8 cellular contexts compared by ENCODE assay signal in the genomic region with DNA sequence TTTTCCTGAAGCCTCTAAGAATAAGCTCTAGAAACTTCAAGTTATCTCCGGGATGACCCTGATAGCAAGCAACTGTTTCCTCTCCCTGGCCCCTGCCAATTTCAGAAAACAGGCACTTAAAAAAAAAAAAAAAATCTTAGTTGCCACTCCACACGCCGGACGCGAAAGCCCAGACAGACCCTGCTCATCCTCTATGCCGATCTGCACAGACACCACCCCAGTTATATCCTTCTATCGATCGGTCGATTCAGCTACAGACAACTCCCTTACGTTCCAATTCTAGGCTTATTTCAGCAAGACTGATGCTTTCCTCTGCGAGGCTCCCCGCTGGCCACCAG. TPM values are rescaled to one million over a fixed set of nuclear protein-coding genes. Genes with fewer than 3 reads are reported as not detected.
DNase-seq lines count a peak whose midpoint lies in the region; ATAC-seq and TF ChIP-seq lines count a peak whose summit lies in the region.

No MANE protein-coding gene starts in this region.

- H3K4me2 ChIP-seq in Loucy (ENCODE audit: low read depth, low read length, poor library complexity, severe bottlenecking): peak overlapping the region; percentile 93
- H3K4me2 ChIP-seq in neural progenitor cell: peak overlapping the region; percentile 91

- intact Hi-C loops in CD4-positive, alpha-beta memory T cell (cut with micrococcal nuclease): loop anchor here (1.0 kb wide), 1 partner anchor 21 kb away; no protein-coding TSS in a partner anchor

- peak overlapping the region; percentile 100 for H3K9ac ChIP-seq in Loucy (ENCODE audit: low read depth, low read length, poor library complexity, severe bottlenecking)
- peak overlapping the region; percentile 79 for H3K9ac ChIP-seq in neural progenitor cell

- no peaks in the 10 kb centered on the region for H3K27me3 Mint-ChIP-seq in CD4-positive, alpha-beta memory T cell
- H3K27me3 Mint-ChIP-seq in neural progenitor cell (ENCODE audit: insufficient read depth, low read depth): peaks cover 10% of the 10 kb centered on the region

- no peaks in the 10 kb centered on the region for H3K27me3 ChIP-seq in CD4-positive, alpha-beta memory T cell (ENCODE audit: insufficient read depth, low read length)
- H3K27me3 ChIP-seq in Loucy (ENCODE audit: insufficient read depth, low read length, poor library complexity, severe bottlenecking) (peaks cover 10% of the 10 kb centered on the region), neural progenitor cell (no peaks in the 10 kb centered on the region)

- H3K9me3 ChIP-seq in CD4-positive, alpha-beta memory T cell (ENCODE audit: control insufficient read depth in 1 of 2, low read length in 2 of 2): no peaks in the 10 kb centered on the region
- H3K9me3 ChIP-seq in Loucy (ENCODE audit: insufficient read depth, low read depth, low read length) (no peaks in the 10 kb centered on the region), neural progenitor cell (ENCODE audit: low read depth) (no peaks in the 10 kb centered on the region)

- H3F3A ChIP-seq in Loucy (ENCODE audit: low read depth) (peaks cover 6% of the 10 kb centered on the region), neural progenitor cell (ENCODE audit: low read depth) (peaks cover 38% of the 10 kb centered on the region)

- H3K4me3 ChIP-seq in CD4-positive, alpha-beta memory T cell (ENCODE audit: low read length in 2 of 2): peak overlapping the region; percentile 76 to 100
- peak overlapping the region; percentile 100 for H3K4me3 ChIP-seq in Loucy (ENCODE audit: low read length, poor library complexity, severe bottlenecking)
- peak overlapping the region; percentile 59 for H3K4me3 ChIP-seq in epithelial cell of esophagus (ENCODE audit: low read length)
- peak overlapping the region; percentile 94 for H3K4me3 ChIP-seq in neural progenitor cell

- no peaks in the 10 kb centered on the region for H3K9me3 Mint-ChIP-seq in CD4-positive, alpha-beta memory T cell
- H3K9me3 Mint-ChIP-seq in neural progenitor cell: no peaks in the 10 kb centered on the region

- CTCF ChIA-PET in CD4-positive, alpha-beta memory T cell (lab: Charles Lee; ENCODE audit: partially characterized antibody): interaction anchor here (1.2 to 1.6 kb wide), 2 partner anchors 36 to 47 kb away, joined by 3 to 5 read pairs; no protein-coding TSS in a partner anchor

- peaks cover 17% of the 10 kb centered on the region for H4K20me1 ChIP-seq in Loucy (ENCODE audit: insufficient read depth, low read length, poor library complexity, severe bottlenecking)
- peaks cover 26% of the 10 kb centered on the region for H4K20me1 ChIP-seq in neural progenitor cell (ENCODE audit: low read depth)

- H3K79me2 ChIP-seq in Loucy (ENCODE audit: insufficient read depth, low read length) (peaks cover 67% of the 10 kb centered on the region), neural progenitor cell (ENCODE audit: low read depth) (peaks cover 67% of the 10 kb centered on the region)

- no peak for DNase-seq in CD4-positive, alpha-beta memory T cell
- DNase-seq in epithelial cell of esophagus (ENCODE audit: low read depth): no peak
- no peak for DNase-seq in neural progenitor cell (ENCODE audit: low spot score)
- no peak for DNase-seq in DMS79 treated with DMSO at 0.1 percent for 48 hours (lab: John Stamatoyannopoulos, UW)
- no peak for DNase-seq in stimulated activated naive CD4-positive, alpha-beta T cell (lab: John Stamatoyannopoulos, UW)
- no peak for DNase-seq in NCI-H2171 treated with DMSO at 0.1 percent for 48 hours (lab: John Stamatoyannopoulos, UW)

- TF ChIP-seq CTCF in Loucy (conservative IDR thresholded peaks at IDR 0.05; ENCODE audit: low read length) (no peak), epithelial cell of esophagus (IDR thresholded peaks at IDR 0.05; ENCODE audit: insufficient read depth, low read depth, low read length, missing control alignments) (no peak), neural progenitor cell (IDR thresholded peaks at IDR 0.05) (no peak)

- H3K36me3 Mint-ChIP-seq in CD4-positive, alpha-beta memory T cell: peaks cover 5 to 10% of the 10 kb centered on the region in 2 donors
- peaks cover 15% of the 10 kb centered on the region for H3K36me3 Mint-ChIP-seq in neural progenitor cell

- H3K4me1 ChIP-seq in CD4-positive, alpha-beta memory T cell (ENCODE audit: insufficient read depth, low read length): peaks cover 22% of the 10 kb centered on the region
- H3K4me1 ChIP-seq in Loucy (ENCODE audit: insufficient read depth, low read length, poor library complexity, severe bottlenecking) (peaks cover 27% of the 10 kb centered on the region), neural progenitor cell (peaks cover 9% of the 10 kb centered on the region)

- H3K27ac ChIP-seq in CD4-positive, alpha-beta memory T cell (ENCODE audit: low read depth, low read length): peak overlapping the region; percentile 99
- peak overlapping the region; percentile 77 for H3K27ac ChIP-seq in neural progenitor cell

- POLR2A ChIA-PET in CD4-positive, alpha-beta memory T cell (lab: Charles Lee; ENCODE audit: partially characterized antibody): interaction anchor here (0.6 to 3.9 kb wide), 21 partner anchors 11 to 1093 kb away, joined by 3 to 55 read pairs (median 5); a partner anchor contains a TSS

- H2AFZ ChIP-seq in Loucy (ENCODE audit: low read length) (no peak overlapping the region), neural progenitor cell (replicated peaks) (no peak overlapping the region)

- H3K36me3 ChIP-seq in CD4-positive, alpha-beta memory T cell (ENCODE audit: insufficient read depth, low read length): no peaks in the 10 kb centered on the region
- peaks cover 8% of the 10 kb centered on the region for H3K36me3 ChIP-seq in Loucy (ENCODE audit: insufficient read depth, low read length)
- peaks cover 21% of the 10 kb centered on the region for H3K36me3 ChIP-seq in neural progenitor cell

- peak overlapping the region in 4 of 8 donors; percentile 93 to 96 (median 94) for H3K4me3 Mint-ChIP-seq in CD4-positive, alpha-beta memory T cell
- H3K4me3 Mint-ChIP-seq in neural progenitor cell: no peak overlapping the region

- peak overlapping the region in 6 of 7 donors; percentile 96 to 100 (median 99) for H3K27ac Mint-ChIP-seq in CD4-positive, alpha-beta memory T cell
- peak overlapping the region; percentile 92 for H3K27ac Mint-ChIP-seq in neural progenitor cell

- no peaks in the 10 kb centered on the region for H3K9me2 ChIP-seq in Loucy (replicated peaks; ENCODE audit: low read depth, low read length)

- H3K4me1 Mint-ChIP-seq in CD4-positive, alpha-beta memory T cell: peaks cover 12 to 19% (median 16%) of the 10 kb centered on the region in 4 donors
- peaks cover 18% of the 10 kb centered on the region for H3K4me1 Mint-ChIP-seq in neural progenitor cell

- ATAC-seq in GM21723 (IDR thresholded peaks at IDR 0.05; ENCODE audit: unreplicated experiment): no peak

RNA-seq across cellular contexts. Expression of a gene that starts 1.6 kb away (rescaled TPM):
- 10 to 100 TPM; 53.4 to 57.9 TPM for total RNA-seq in CD4-positive, alpha-beta memory T cell
- 10 to 100 TPM; 65.6 to 66.5 TPM for polyA plus RNA-seq in CD4-positive, alpha-beta memory T cell
- total RNA-seq in neural progenitor cell (ENCODE audit: low replicate concordance): 108 and 201 TPM in 2 replicates

RNA-seq across cellular contexts. Expression of a gene that starts 23.3 kb away (rescaled TPM):
- total RNA-seq in CD4-positive, alpha-beta memory T cell: not detected
- polyA plus RNA-seq in CD4-positive, alpha-beta memory T cell: under 1 TPM in 1 of 2 donors, not detected in 1; 0.40 TPM
- 56.4 and 64.4 TPM in 2 replicates for total RNA-seq in neural progenitor cell (ENCODE audit: low replicate concordance)

RNA-seq across cellular contexts. Expression of a gene that starts 34.5 kb away (rescaled TPM):
- 100 to 1,000 TPM; 118 to 120 TPM for total RNA-seq in CD4-positive, alpha-beta memory T cell
- polyA plus RNA-seq in CD4-positive, alpha-beta memory T cell: 10 to 100 TPM; 45.1 to 72.0 TPM
- 63.0 and 118 TPM in 2 replicates for total RNA-seq in neural progenitor cell (ENCODE audit: low replicate concordance)

RNA-seq across cellular contexts. Expression of a gene that starts 38.3 kb away (rescaled TPM):
- 1 to 10 TPM; 2.5 to 3.4 TPM for total RNA-seq in CD4-positive, alpha-beta memory T cell
- 1 to 10 TPM; 5.3 to 7.4 TPM for polyA plus RNA-seq in CD4-positive, alpha-beta memory T cell
- 19.7 and 26.7 TPM in 2 replicates for total RNA-seq in neural progenitor cell (ENCODE audit: low replicate concordance)

RNA-seq across cellular contexts. Expression of a gene that starts 48.1 kb away (rescaled TPM):
- under 1 TPM; 0.67 to 0.94 TPM for total RNA-seq in CD4-positive, alpha-beta memory T cell
- 1 to 10 TPM in 1 of 2 donors, under 1 TPM in 1; 0.36 to 2.6 TPM for polyA plus RNA-seq in CD4-positive, alpha-beta memory T cell
- total RNA-seq in neural progenitor cell (ENCODE audit: low replicate concordance): 22.6 and 25.3 TPM in 2 replicates

Comparison
In these comparisons a context has a peak if more than half of its experiments do, and no peak if none do; other contexts are left out.
1. RNA of a gene that starts 23.3 kb away (total RNA-seq): 56.4 to 64.4 TPM in neural progenitor cell; not detected in CD4-positive, alpha-beta memory T cell; every median in the first group is over 10 times any median in the second.
2. Peak in every context shown above with its lines, with median percentiles within 50 percentile points of each other: H3K4me3 ChIP-seq.